In genomic region chr12:751192-751827, GRCh38 we compare ENCODE assay signal across 8 cellular contexts. TPM values are rescaled to one million over a fixed set of nuclear protein-coding genes. Genes with fewer than 3 reads are reported as not detected.
A peak's percentile ranks its signal among the peaks of the same experiment; 100 is the strongest.
DNase-seq lines count a peak whose midpoint lies in the region; ATAC-seq, FAIRE-seq and TF ChIP-seq lines count a peak whose summit lies in the region.

No MANE protein-coding gene starts in this region.

- peaks cover 18% of the 10 kb centered on the region for H3K36me3 ChIP-seq in DND-41 (ENCODE audit: insufficient read depth, low read length)
- peaks cover 12% of the 10 kb centered on the region for H3K36me3 ChIP-seq in Karpas-422 (ENCODE audit: insufficient read depth, low read length)

- H3K9ac ChIP-seq in DND-41 (ENCODE audit: low read depth, low read length) (peak overlapping the region; percentile 77), Karpas-422 (ENCODE audit: low read length) (peak overlapping the region; percentile 79)

- H4K20me1 ChIP-seq in DND-41 (ENCODE audit: insufficient read depth, low read length) (peaks cover 35% of the 10 kb centered on the region), Karpas-422 (ENCODE audit: insufficient read depth, low read depth, low read length) (peaks cover 32% of the 10 kb centered on the region)

- no peaks in the 10 kb centered on the region for H3K27me3 ChIP-seq in DND-41 (ENCODE audit: insufficient read depth, low read length, poor library complexity)
- H3K27me3 ChIP-seq in Karpas-422 (ENCODE audit: low read length), result no peaks in the 10 kb centered on the region

- H3K9me2 ChIP-seq in Karpas-422 (replicated peaks; ENCODE audit: insufficient read depth, low read length), result no peaks in the 10 kb centered on the region

- peaks cover 18% of the 10 kb centered on the region for H3K36me3 Mint-ChIP-seq in activated T-helper 1 cell treated with anti-CD3 and anti-CD28 coated beads, Interleukin-12 subunit alpha, Interleukin-12 subunit beta, Interleukin-2, Interleukin-4 antibody, amounts not matched to agents 30 ng/mL and 10 ng/mL and 1 ng/mL, durations not matched to agents 14 hours and 24 hours and 36 hours (ENCODE audit: low read depth)
- no peaks in the 10 kb centered on the region for H3K36me3 Mint-ChIP-seq in natural killer cell
- peaks cover 11 to 19% of the 10 kb centered on the region in 2 donors for H3K36me3 Mint-ChIP-seq in stimulated activated naive B cell treated with anti-CD40 and anti-IgM and Interleukin-4, amounts not matched to agents 10 μg/mL and 1 μg/mL and 100 μg/mL, for 72 hours

- H3K4me1 Mint-ChIP-seq in activated T-helper 1 cell treated with anti-CD3 and anti-CD28 coated beads, Interleukin-12 subunit alpha, Interleukin-12 subunit beta, Interleukin-2, Interleukin-4 antibody, amounts not matched to agents 30 ng/mL and 10 ng/mL and 1 ng/mL, durations not matched to agents 14 hours and 24 hours and 36 hours (ENCODE audit: low read depth), result peaks cover 16% of the 10 kb centered on the region
- peaks cover 33% of the 10 kb centered on the region in 2 donors for H3K4me1 Mint-ChIP-seq in natural killer cell
- peaks cover 11 to 37% of the 10 kb centered on the region in 2 donors for H3K4me1 Mint-ChIP-seq in stimulated activated naive B cell treated with anti-CD40 and anti-IgM and Interleukin-4, amounts not matched to agents 10 μg/mL and 1 μg/mL and 100 μg/mL, for 72 hours

- H3K79me2 ChIP-seq in DND-41 (ENCODE audit: insufficient read depth, low read length), result peaks cover 49% of the 10 kb centered on the region
- peaks cover 39% of the 10 kb centered on the region for H3K79me2 ChIP-seq in Karpas-422 (ENCODE audit: low read length)

- intact Hi-C loops in activated T-helper 1 cell treated with anti-CD3 and anti-CD28 coated beads, Interleukin-12 subunit alpha, Interleukin-12 subunit beta, Interleukin-2, Interleukin-4 antibody, amounts not matched to agents 30 ng/mL and 10 ng/mL and 1 ng/mL, durations not matched to agents 14 hours and 24 hours and 36 hours (cut with micrococcal nuclease), result loop anchor here (1.0 to 5.0 kb wide), 10 partner anchors 8 to 841 kb away; partner anchors contain the start of genes CCDC77 and FBXL14
- intact Hi-C loops in natural killer cell (cut with micrococcal nuclease), result loop anchor here (2.0 to 5.0 kb wide), 6 partner anchors 61 to 841 kb away; partner anchors contain the start of genes FBXL14 and RAD52

- H3K9me3 ChIP-seq in DND-41 (ENCODE audit: insufficient read depth, low read length, severe bottlenecking) (no peaks in the 10 kb centered on the region), Karpas-422 (ENCODE audit: low read length) (no peaks in the 10 kb centered on the region)

- peak; percentile 88 for TF ChIP-seq CTCF in DND-41 (IDR thresholded peaks at IDR 0.05; ENCODE audit: borderline replicate concordance, extremely low read depth, low read length, poor library complexity, severe bottlenecking)
- TF ChIP-seq CTCF in fibroblast of pulmonary artery (IDR thresholded peaks at IDR 0.05; ENCODE audit: low read length, missing control alignments), result peak; percentile 78
- TF ChIP-seq CTCF in natural killer cell (IDR thresholded peaks at IDR 0.05), result peak; percentile 41

- peak; percentile 86 for FAIRE-seq in RCC 7860 (lab: Jason Lieb, UNC)

- H2AFZ ChIP-seq in DND-41 (ENCODE audit: low read depth, low read length), result peak overlapping the region; percentile 87
- H2AFZ ChIP-seq in Karpas-422 (ENCODE audit: low read length), result peak overlapping the region; percentile 79

- no peak overlapping the region for H3K27ac Mint-ChIP-seq in activated T-helper 1 cell treated with anti-CD3 and anti-CD28 coated beads, Interleukin-12 subunit alpha, Interleukin-12 subunit beta, Interleukin-2, Interleukin-4 antibody, amounts not matched to agents 30 ng/mL and 10 ng/mL and 1 ng/mL, durations not matched to agents 14 hours and 24 hours and 36 hours
- no peak overlapping the region for H3K27ac Mint-ChIP-seq in natural killer cell
- H3K27ac Mint-ChIP-seq in stimulated activated naive B cell treated with anti-CD40 and anti-IgM and Interleukin-4, amounts not matched to agents 10 μg/mL and 1 μg/mL and 100 μg/mL, for 72 hours, result no peak overlapping the region

- H3K4me2 ChIP-seq in DND-41 (ENCODE audit: insufficient read depth, low read length) (peak overlapping the region; percentile 85), Karpas-422 (ENCODE audit: low read depth, low read length, poor library complexity, severe bottlenecking) (peak overlapping the region; percentile 81)

- peak; percentile 95 for DNase-seq in DND-41
- peak; percentile 98 for DNase-seq in Karpas-422
- peak; percentile 92 for DNase-seq in RCC 7860 (ENCODE audit: low spot score)
- peak; percentile 83 for DNase-seq in activated T-helper 1 cell treated with anti-CD3 and anti-CD28 coated beads, Interleukin-12 subunit alpha, Interleukin-12 subunit beta, Interleukin-2, Interleukin-4 antibody, amounts not matched to agents 30 ng/mL and 10 ng/mL and 1 ng/mL, durations not matched to agents 14 hours and 24 hours and 36 hours (ENCODE audit: low spot score)
- DNase-seq in fibroblast of pulmonary artery (ENCODE audit: low read depth), result peak; percentile 98
- DNase-seq in natural killer cell, result peak; percentile 68
- peak; percentile 85 for DNase-seq in stimulated activated naive B cell treated with anti-CD40 and anti-IgM and Interleukin-4, amounts not matched to agents 10 μg/mL and 1 μg/mL and 100 μg/mL, for 72 hours

- no peak overlapping the region for H3K4me3 Mint-ChIP-seq in activated T-helper 1 cell treated with anti-CD3 and anti-CD28 coated beads, Interleukin-12 subunit alpha, Interleukin-12 subunit beta, Interleukin-2, Interleukin-4 antibody, amounts not matched to agents 30 ng/mL and 10 ng/mL and 1 ng/mL, durations not matched to agents 14 hours and 24 hours and 36 hours
- H3K4me3 Mint-ChIP-seq in natural killer cell, result no peak overlapping the region
- no peak overlapping the region for H3K4me3 Mint-ChIP-seq in stimulated activated naive B cell treated with anti-CD40 and anti-IgM and Interleukin-4, amounts not matched to agents 10 μg/mL and 1 μg/mL and 100 μg/mL, for 72 hours

- peak; percentile 68 for ATAC-seq in DND-41 (ENCODE audit: insufficient read depth, low read depth)
- peak; percentile 38 for ATAC-seq in GM21723 (IDR thresholded peaks at IDR 0.05; ENCODE audit: unreplicated experiment)
- ATAC-seq in natural killer cell, result peak; percentile 34 to 52 (median 45)
- ATAC-seq in stimulated activated naive B cell treated with anti-CD40 and anti-IgM and Interleukin-4, amounts not matched to agents 10 μg/mL and 1 μg/mL and 100 μg/mL, for 72 hours (replicated peaks), result peak; percentile 59 to 65

- peak overlapping the region; percentile 97 for H3K27ac ChIP-seq in DND-41 (ENCODE audit: low read length)
- peak overlapping the region; percentile 92 for H3K27ac ChIP-seq in Karpas-422 (ENCODE audit: low read length)

- peak overlapping the region; percentile 47 to 81 for H3K4me3 ChIP-seq in DND-41 (ENCODE audit: low read depth in 1 of 2, low read length in 2 of 2)
- peak overlapping the region; percentile 99 for H3K4me3 ChIP-seq in Karpas-422 (ENCODE audit: low read length)
- H3K4me3 ChIP-seq in fibroblast of pulmonary artery (replicated peaks; ENCODE audit: low read depth, low read length), result peak overlapping the region; percentile 87

- peaks cover 37% of the 10 kb centered on the region for H3K4me1 ChIP-seq in DND-41 (ENCODE audit: insufficient read depth, low read length)
- peaks cover 36% of the 10 kb centered on the region for H3K4me1 ChIP-seq in Karpas-422 (ENCODE audit: low read length)

- H3K9me3 Mint-ChIP-seq in activated T-helper 1 cell treated with anti-CD3 and anti-CD28 coated beads, Interleukin-12 subunit alpha, Interleukin-12 subunit beta, Interleukin-2, Interleukin-4 antibody, amounts not matched to agents 30 ng/mL and 10 ng/mL and 1 ng/mL, durations not matched to agents 14 hours and 24 hours and 36 hours, result no peaks in the 10 kb centered on the region
- no peaks in the 10 kb centered on the region for H3K9me3 Mint-ChIP-seq in natural killer cell
- no peaks in the 10 kb centered on the region for H3K9me3 Mint-ChIP-seq in stimulated activated naive B cell treated with anti-CD40 and anti-IgM and Interleukin-4, amounts not matched to agents 10 μg/mL and 1 μg/mL and 100 μg/mL, for 72 hours

- H3K27me3 Mint-ChIP-seq in activated T-helper 1 cell treated with anti-CD3 and anti-CD28 coated beads, Interleukin-12 subunit alpha, Interleukin-12 subunit beta, Interleukin-2, Interleukin-4 antibody, amounts not matched to agents 30 ng/mL and 10 ng/mL and 1 ng/mL, durations not matched to agents 14 hours and 24 hours and 36 hours (ENCODE audit: insufficient read depth), result no peaks in the 10 kb centered on the region
- H3K27me3 Mint-ChIP-seq in natural killer cell (ENCODE audit: low read depth in 2 of 2), result no peaks in the 10 kb centered on the region
- no peaks in the 10 kb centered on the region for H3K27me3 Mint-ChIP-seq in stimulated activated naive B cell treated with anti-CD40 and anti-IgM and Interleukin-4, amounts not matched to agents 10 μg/mL and 1 μg/mL and 100 μg/mL, for 72 hours

RNA-seq across cellular contexts. Expression of gene WNK1, which starts 1.1 kb away (rescaled TPM):
- total RNA-seq in Karpas-422 (2014; rRNA removed; shearing (Covaris generic); ENCODE audit: low replicate concordance), result 134 and 183 TPM in 2 replicates
- total RNA-seq in activated T-helper 1 cell treated with anti-CD3 and anti-CD28 coated beads, Interleukin-12 subunit alpha, Interleukin-12 subunit beta, Interleukin-2, Interleukin-4 antibody, amounts not matched to agents 30 ng/mL and 10 ng/mL and 1 ng/mL, durations not matched to agents 14 hours and 24 hours and 36 hours, result 164 and 178 TPM in 2 replicates
- total RNA-seq in natural killer cell, result 100 to 1,000 TPM; 177 to 203 (median 192) TPM

Comparison
In these comparisons a context has a peak if more than half of its experiments do, and no peak if none do; other contexts are left out.
1. Peak in every context shown above with its lines: DNase-seq, ATAC-seq, H3K4me3 ChIP-seq and H3K27ac ChIP-seq.